ENCODE assay signal across 6 cellular contexts in the genomic region with DNA sequence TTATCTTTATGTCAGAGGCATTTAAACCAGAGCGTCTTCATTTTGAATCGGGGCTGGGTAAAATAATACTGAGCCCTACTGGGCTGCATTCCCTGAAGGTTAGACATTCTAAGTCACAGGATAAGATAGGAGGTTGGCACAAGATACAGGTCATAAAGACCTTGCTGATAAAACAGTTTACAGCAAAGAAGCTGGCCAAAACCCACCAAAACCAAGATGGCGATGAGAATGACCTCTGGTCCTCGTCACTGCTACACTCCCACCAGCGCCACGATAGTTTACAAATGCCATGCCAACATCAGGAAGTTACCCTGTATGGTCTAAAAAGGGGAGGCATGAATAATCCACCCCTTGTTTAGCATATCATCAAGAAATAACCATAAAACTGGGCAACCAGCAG.
DNase-seq lines count a peak whose midpoint lies in the region; ATAC-seq and TF ChIP-seq lines count a peak whose summit lies in the region.
"Not testable (repeated sequence)": the region's sequence is repeated elsewhere in the genome, so short reads cannot be mapped to it uniquely, and the experiment has no call there.

No MANE protein-coding gene starts in this region.

- CTCF ChIA-PET in activated naive CD4-positive, alpha-beta T cell treated with anti-CD3 and anti-CD28 coated beads for 36 hours (lab: Charles Lee): interaction anchor here (2.0 kb wide), 1 partner anchor 10 kb away, joined by 7 read pairs; no protein-coding TSS in a partner anchor

- H2AFZ ChIP-seq in neural progenitor cell (replicated peaks): peak overlapping the region; percentile 64

- H3K27ac Mint-ChIP-seq in T-helper 17 cell: peak overlapping the region; percentile 57
- peak overlapping the region; percentile 61 for H3K27ac Mint-ChIP-seq in activated CD4-positive, alpha-beta T cell treated with anti-CD3 and anti-CD28 coated beads, Interleukin-2, amount 10 ng/mL, durations not matched to agents 24 days and 14 days
- peak overlapping the region; percentile 5 for H3K27ac Mint-ChIP-seq in activated T-helper 1 cell treated with anti-CD3 and anti-CD28 coated beads, Interleukin-12 subunit alpha, Interleukin-12 subunit beta, Interleukin-2, Interleukin-4 antibody, amounts not matched to agents 30 ng/mL and 10 ng/mL and 1 ng/mL, durations not matched to agents 14 hours and 24 hours and 36 hours
- H3K27ac Mint-ChIP-seq in activated naive CD4-positive, alpha-beta T cell treated with anti-CD3 and anti-CD28 coated beads for 36 hours: peak overlapping the region; percentile 56
- H3K27ac Mint-ChIP-seq in activated naive CD8-positive, alpha-beta T cell treated with anti-CD3 and anti-CD28 coated beads for 36 hours: peak overlapping the region; percentile 2
- not testable (repeated sequence) for H3K27ac Mint-ChIP-seq in neural progenitor cell

- not testable (repeated sequence) for H3K9me3 Mint-ChIP-seq in activated CD4-positive, alpha-beta T cell treated with anti-CD3 and anti-CD28 coated beads, Interleukin-2, amount 10 ng/mL, durations not matched to agents 24 days and 14 days; activated T-helper 1 cell treated with anti-CD3 and anti-CD28 coated beads, Interleukin-12 subunit alpha, Interleukin-12 subunit beta, Interleukin-2, Interleukin-4 antibody, amounts not matched to agents 30 ng/mL and 10 ng/mL and 1 ng/mL, durations not matched to agents 14 hours and 24 hours and 36 hours; activated naive CD4-positive, alpha-beta T cell treated with anti-CD3 and anti-CD28 coated beads for 36 hours; activated naive CD8-positive, alpha-beta T cell treated with anti-CD3 and anti-CD28 coated beads for 36 hours; neural progenitor cell

- ATAC-seq in T-helper 17 cell: not testable (repeated sequence)

- H3K27me3 Mint-ChIP-seq in T-helper 17 cell; activated CD4-positive, alpha-beta T cell treated with anti-CD3 and anti-CD28 coated beads, Interleukin-2, amount 10 ng/mL, durations not matched to agents 24 days and 14 days; activated T-helper 1 cell treated with anti-CD3 and anti-CD28 coated beads, Interleukin-12 subunit alpha, Interleukin-12 subunit beta, Interleukin-2, Interleukin-4 antibody, amounts not matched to agents 30 ng/mL and 10 ng/mL and 1 ng/mL, durations not matched to agents 14 hours and 24 hours and 36 hours (ENCODE audit: insufficient read depth); activated naive CD4-positive, alpha-beta T cell treated with anti-CD3 and anti-CD28 coated beads for 36 hours (ENCODE audit: low read depth); activated naive CD8-positive, alpha-beta T cell treated with anti-CD3 and anti-CD28 coated beads for 36 hours; neural progenitor cell (ENCODE audit: insufficient read depth, low read depth): not testable (repeated sequence)

- not testable (repeated sequence) for H3K4me1 ChIP-seq in neural progenitor cell

- not testable (repeated sequence) for DNase-seq in T-helper 17 cell; activated CD4-positive, alpha-beta T cell treated with anti-CD3 and anti-CD28 coated beads, Interleukin-2, amount 10 ng/mL, durations not matched to agents 24 days and 14 days; activated T-helper 1 cell treated with anti-CD3 and anti-CD28 coated beads, Interleukin-12 subunit alpha, Interleukin-12 subunit beta, Interleukin-2, Interleukin-4 antibody, amounts not matched to agents 30 ng/mL and 10 ng/mL and 1 ng/mL, durations not matched to agents 14 hours and 24 hours and 36 hours (ENCODE audit: low spot score); activated naive CD4-positive, alpha-beta T cell treated with anti-CD3 and anti-CD28 coated beads for 36 hours; activated naive CD8-positive, alpha-beta T cell treated with anti-CD3 and anti-CD28 coated beads for 36 hours; neural progenitor cell (ENCODE audit: low spot score)

- not testable (repeated sequence) for H3K9me3 ChIP-seq in T-helper 17 cell (ENCODE audit: control insufficient read depth, low read length, poor library complexity, severe bottlenecking); neural progenitor cell (ENCODE audit: low read depth)

- H3K27ac ChIP-seq in neural progenitor cell: not testable (repeated sequence)

- H3K36me3 ChIP-seq in neural progenitor cell: not testable (repeated sequence)

- TF ChIP-seq CTCF in neural progenitor cell (IDR thresholded peaks at IDR 0.05): not testable (repeated sequence)

- not testable (repeated sequence) for H3K4me3 ChIP-seq in neural progenitor cell

- intact Hi-C loops in activated CD4-positive, alpha-beta T cell treated with anti-CD3 and anti-CD28 coated beads, Interleukin-2, amount 10 ng/mL, durations not matched to agents 24 days and 14 days (cut with micrococcal nuclease): loop anchor here (10.0 kb wide), 2 partner anchors 773 to 913 kb away; no protein-coding TSS in a partner anchor
- intact Hi-C loops in activated T-helper 1 cell treated with anti-CD3 and anti-CD28 coated beads, Interleukin-12 subunit alpha, Interleukin-12 subunit beta, Interleukin-2, Interleukin-4 antibody, amounts not matched to agents 30 ng/mL and 10 ng/mL and 1 ng/mL, durations not matched to agents 14 hours and 24 hours and 36 hours (cut with micrococcal nuclease); activated naive CD4-positive, alpha-beta T cell treated with anti-CD3 and anti-CD28 coated beads for 36 hours (cut with micrococcal nuclease): not testable (repeated sequence)

- H3K36me3 Mint-ChIP-seq in T-helper 17 cell (ENCODE audit: low read depth); activated CD4-positive, alpha-beta T cell treated with anti-CD3 and anti-CD28 coated beads, Interleukin-2, amount 10 ng/mL, durations not matched to agents 24 days and 14 days (ENCODE audit: low read depth); activated T-helper 1 cell treated with anti-CD3 and anti-CD28 coated beads, Interleukin-12 subunit alpha, Interleukin-12 subunit beta, Interleukin-2, Interleukin-4 antibody, amounts not matched to agents 30 ng/mL and 10 ng/mL and 1 ng/mL, durations not matched to agents 14 hours and 24 hours and 36 hours (ENCODE audit: low read depth); activated naive CD4-positive, alpha-beta T cell treated with anti-CD3 and anti-CD28 coated beads for 36 hours (ENCODE audit: low read depth); activated naive CD8-positive, alpha-beta T cell treated with anti-CD3 and anti-CD28 coated beads for 36 hours; neural progenitor cell: not testable (repeated sequence)

- peaks cover 16% of the 10 kb centered on the region for H3K4me1 Mint-ChIP-seq in T-helper 17 cell
- H3K4me1 Mint-ChIP-seq in activated CD4-positive, alpha-beta T cell treated with anti-CD3 and anti-CD28 coated beads, Interleukin-2, amount 10 ng/mL, durations not matched to agents 24 days and 14 days: peaks cover 13% of the 10 kb centered on the region
- peaks cover 30% of the 10 kb centered on the region for H3K4me1 Mint-ChIP-seq in activated T-helper 1 cell treated with anti-CD3 and anti-CD28 coated beads, Interleukin-12 subunit alpha, Interleukin-12 subunit beta, Interleukin-2, Interleukin-4 antibody, amounts not matched to agents 30 ng/mL and 10 ng/mL and 1 ng/mL, durations not matched to agents 14 hours and 24 hours and 36 hours (ENCODE audit: low read depth)
- H3K4me1 Mint-ChIP-seq in activated naive CD4-positive, alpha-beta T cell treated with anti-CD3 and anti-CD28 coated beads for 36 hours (ENCODE audit: low read depth): peaks cover 47% of the 10 kb centered on the region
- peaks cover 28% of the 10 kb centered on the region for H3K4me1 Mint-ChIP-seq in activated naive CD8-positive, alpha-beta T cell treated with anti-CD3 and anti-CD28 coated beads for 36 hours
- not testable (repeated sequence) for H3K4me1 Mint-ChIP-seq in neural progenitor cell

- H3K9ac ChIP-seq in neural progenitor cell: not testable (repeated sequence)

- not testable (repeated sequence) for H3K79me2 ChIP-seq in neural progenitor cell (ENCODE audit: low read depth)

- H3K4me2 ChIP-seq in neural progenitor cell: not testable (repeated sequence)

- H3K4me3 Mint-ChIP-seq in T-helper 17 cell; activated T-helper 1 cell treated with anti-CD3 and anti-CD28 coated beads, Interleukin-12 subunit alpha, Interleukin-12 subunit beta, Interleukin-2, Interleukin-4 antibody, amounts not matched to agents 30 ng/mL and 10 ng/mL and 1 ng/mL, durations not matched to agents 14 hours and 24 hours and 36 hours; activated naive CD4-positive, alpha-beta T cell treated with anti-CD3 and anti-CD28 coated beads for 36 hours; activated naive CD8-positive, alpha-beta T cell treated with anti-CD3 and anti-CD28 coated beads for 36 hours; neural progenitor cell: not testable (repeated sequence)
- H3K4me3 Mint-ChIP-seq in activated CD4-positive, alpha-beta T cell treated with anti-CD3 and anti-CD28 coated beads, Interleukin-2, amount 10 ng/mL, durations not matched to agents 24 days and 14 days: peak overlapping the region; percentile 3

- H3K27me3 ChIP-seq in neural progenitor cell: not testable (repeated sequence)

- not testable (repeated sequence) for H3F3A ChIP-seq in neural progenitor cell (ENCODE audit: low read depth)

- H4K20me1 ChIP-seq in neural progenitor cell (ENCODE audit: low read depth): not testable (repeated sequence)
